In genomic region chr4:107276052-107276451, GRCh38 we compare ENCODE assay signal across 26 cellular contexts.
"Had no signal": no experiment of that assay in that cellular context is flagged by ENCODE, and none has a peak within 500 bp of the region (broad histone marks: within the 10 kb centered on the region; RNA-seq: fewer than 3 reads in every experiment).

No MANE protein-coding gene starts in this region.

- DNase-seq: hypothalamus; immature natural killer cell; islet precursor cell; left ventricle myocardium inferior; mesendoderm; naive B cell; natural killer cell; nephron progenitor cell; occipital lobe; ovary; retina; right cardiac atrium; spleen; stimulated activated CD4-positive, alpha-beta T cell treated with anti-CD3 and anti-CD28 coated beads, Interleukin-4, amount 100 ng/mL, for 24 hours; stimulated activated naive CD4-positive, alpha-beta T cell; tibial artery; trophoblast cell; upper lobe of right lung had no signal

- H3K4me1 ChIP-seq: left ventricle myocardium inferior, neural progenitor cell, spleen, suprapubic skin, tibial artery, upper lobe of right lung had no signal

- H2AFZ ChIP-seq: neural progenitor cell had no signal

- H3K27ac ChIP-seq: left ventricle myocardium inferior, neural progenitor cell, neutrophil, ovary, skin epidermis, suprapubic skin, thoracic aorta, tibial artery, upper lobe of right lung had no signal

- H3K4me3 ChIP-seq: left ventricle myocardium inferior, lung, neural progenitor cell, ovary, skin epidermis, spleen, suprapubic skin, thoracic aorta, tibial artery, upper lobe of right lung had no signal

- H3K27me3 ChIP-seq: neural progenitor cell, neutrophil, ovary, spleen, suprapubic skin, tibial artery, upper lobe of right lung had no signal

- H3K9me3 ChIP-seq: left ventricle myocardium inferior, neutrophil, ovary, spleen, suprapubic skin, thoracic aorta, tibial artery, upper lobe of right lung had no signal

- H3K36me3 ChIP-seq: left ventricle myocardium inferior, neural progenitor cell, neutrophil, ovary, spleen, suprapubic skin, thoracic aorta, tibial artery, upper lobe of right lung had no signal

- H3K4me2 ChIP-seq: neural progenitor cell had no signal

- ATAC-seq: natural killer cell; right cardiac atrium; sciatic nerve; stimulated activated effector memory CD8-positive, alpha-beta T cell treated with anti-CD3 and anti-CD28 coated beads, Interleukin-12 subunit alpha, Interleukin-12 subunit beta, amount 100 ng/mL, for 72 hours; upper lobe of right lung had no signal
